2 cellular contexts compared by ENCODE assay signal in the genomic region with DNA sequence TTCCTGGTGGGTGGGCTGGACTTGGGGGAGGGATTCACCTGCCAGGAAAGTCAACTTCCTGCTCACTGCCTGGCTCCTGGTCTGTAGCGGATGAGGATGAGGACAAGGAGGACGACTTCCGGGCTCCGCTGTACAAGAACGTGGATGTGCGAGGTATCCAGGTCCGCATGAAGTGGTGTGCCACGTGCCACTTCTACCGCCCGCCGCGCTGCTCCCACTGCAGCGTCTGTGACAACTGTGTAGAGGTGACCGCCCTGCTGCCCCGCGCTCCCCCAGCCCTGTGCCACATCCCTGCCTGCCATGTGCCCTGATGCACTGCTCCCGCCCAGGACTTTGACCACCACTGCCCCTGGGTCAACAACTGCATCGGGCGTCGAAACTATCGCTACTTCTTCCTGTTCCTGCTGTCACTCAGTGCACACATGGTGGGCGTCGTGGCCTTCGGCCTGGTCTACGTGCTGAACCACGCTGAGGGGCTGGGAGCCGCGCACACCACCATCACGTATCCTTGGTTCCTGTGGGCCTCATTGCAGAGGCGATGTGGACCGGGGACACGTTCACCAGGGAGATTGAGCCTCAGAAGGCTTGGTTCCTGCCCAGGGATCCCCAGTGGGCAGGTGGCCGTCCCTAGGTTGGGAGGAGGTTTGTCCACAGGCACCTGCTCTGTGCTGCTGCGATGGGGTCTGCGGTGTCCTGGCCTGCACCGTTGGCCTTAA.
TF ChIP-seq lines count a peak whose summit lies in the region.

No MANE protein-coding gene starts in this region.

TF ChIP-seq in HCT116, 20 proteins besides CTCF, POLR2A, EP300 and RAD21:
- TF ChIP-seq SP1 (IDR thresholded peaks at IDR 0.05; ENCODE audit: low read depth) (no peak), ELF1 (IDR thresholded peaks at IDR 0.05; ENCODE audit: borderline replicate concordance, low read depth) (no peak)
TF ChIP-seq in HCT116: peak in this region for 0.

TF ChIP-seq in K562, 482 proteins besides CTCF, POLR2A, EP300 and RAD21:
- TF ChIP-seq MLLT1 (IDR thresholded peaks at IDR 0.05), result no peak
- no peak for TF ChIP-seq SMARCA4 (IDR thresholded peaks at IDR 0.05)
- TF ChIP-seq, protein P1, sequence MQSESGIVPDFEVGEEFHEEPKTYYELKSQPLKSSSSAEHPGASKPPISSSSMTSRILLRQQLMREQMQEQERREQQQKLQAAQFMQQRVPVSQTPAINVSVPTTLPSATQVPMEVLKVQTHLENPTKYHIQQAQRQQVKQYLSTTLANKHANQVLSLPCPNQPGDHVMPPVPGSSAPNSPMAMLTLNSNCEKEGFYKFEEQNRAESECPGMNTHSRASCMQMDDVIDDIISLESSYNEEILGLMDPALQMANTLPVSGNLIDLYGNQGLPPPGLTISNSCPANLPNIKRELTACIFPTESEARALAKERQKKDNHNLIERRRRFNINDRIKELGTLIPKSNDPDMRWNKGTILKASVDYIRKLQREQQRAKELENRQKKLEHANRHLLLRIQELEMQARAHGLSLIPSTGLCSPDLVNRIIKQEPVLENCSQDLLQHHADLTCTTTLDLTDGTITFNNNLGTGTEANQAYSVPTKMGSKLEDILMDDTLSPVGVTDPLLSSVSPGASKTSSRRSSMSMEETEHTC (IDR thresholded peaks at IDR 0.05), result no peak
- no peak for TF ChIP-seq MAX (CRISPR knock-in tag; IDR thresholded peaks at IDR 0.05)
- TF ChIP-seq SRSF3 (IDR thresholded peaks at IDR 0.05; ENCODE audit: insufficient read depth, low read length), result no peak; the same call in 1 of the 2 replicates
- no peak for TF ChIP-seq GABPA (tag; conservative IDR thresholded peaks at IDR 0.05; ENCODE audit: low read depth)
- TF ChIP-seq, protein P2, sequence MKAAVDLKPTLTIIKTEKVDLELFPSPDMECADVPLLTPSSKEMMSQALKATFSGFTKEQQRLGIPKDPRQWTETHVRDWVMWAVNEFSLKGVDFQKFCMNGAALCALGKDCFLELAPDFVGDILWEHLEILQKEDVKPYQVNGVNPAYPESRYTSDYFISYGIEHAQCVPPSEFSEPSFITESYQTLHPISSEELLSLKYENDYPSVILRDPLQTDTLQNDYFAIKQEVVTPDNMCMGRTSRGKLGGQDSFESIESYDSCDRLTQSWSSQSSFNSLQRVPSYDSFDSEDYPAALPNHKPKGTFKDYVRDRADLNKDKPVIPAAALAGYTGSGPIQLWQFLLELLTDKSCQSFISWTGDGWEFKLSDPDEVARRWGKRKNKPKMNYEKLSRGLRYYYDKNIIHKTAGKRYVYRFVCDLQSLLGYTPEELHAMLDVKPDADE (conservative IDR thresholded peaks at IDR 0.05; ENCODE audit: control insufficient read depth, low read depth, low read length), result 0 out of 2 replicates have a peak, but pooled peaks have one; percentile 13
- 0 out of 2 replicates have a peak, but pooled peaks have one; percentile 6 for TF ChIP-seq PHF8 (IDR thresholded peaks at IDR 0.05; ENCODE audit: borderline replicate concordance, low read length)
- TF ChIP-seq ZNF133 (CRISPR knock-in tag; IDR thresholded peaks at IDR 0.05), result no peak
- TF ChIP-seq GATAD2A (IDR thresholded peaks at IDR 0.05), result no peak
- TF ChIP-seq ATF1 (CRISPR knock-in tag; IDR thresholded peaks at IDR 0.05), result 0 out of 2 replicates have a peak, but pooled peaks have one; percentile 24
- TF ChIP-seq ATF1 (tag; IDR thresholded peaks at IDR 0.05), result no peak
- peak; percentile 42 for TF ChIP-seq WHSC1 (IDR thresholded peaks at IDR 0.05; ENCODE audit: low read length)
- TF ChIP-seq PRMT5 (CRISPR knock-in tag; IDR thresholded peaks at IDR 0.05), result peak; percentile 70; the same call in 1 of the 2 replicates
- TF ChIP-seq, protein P3, sequence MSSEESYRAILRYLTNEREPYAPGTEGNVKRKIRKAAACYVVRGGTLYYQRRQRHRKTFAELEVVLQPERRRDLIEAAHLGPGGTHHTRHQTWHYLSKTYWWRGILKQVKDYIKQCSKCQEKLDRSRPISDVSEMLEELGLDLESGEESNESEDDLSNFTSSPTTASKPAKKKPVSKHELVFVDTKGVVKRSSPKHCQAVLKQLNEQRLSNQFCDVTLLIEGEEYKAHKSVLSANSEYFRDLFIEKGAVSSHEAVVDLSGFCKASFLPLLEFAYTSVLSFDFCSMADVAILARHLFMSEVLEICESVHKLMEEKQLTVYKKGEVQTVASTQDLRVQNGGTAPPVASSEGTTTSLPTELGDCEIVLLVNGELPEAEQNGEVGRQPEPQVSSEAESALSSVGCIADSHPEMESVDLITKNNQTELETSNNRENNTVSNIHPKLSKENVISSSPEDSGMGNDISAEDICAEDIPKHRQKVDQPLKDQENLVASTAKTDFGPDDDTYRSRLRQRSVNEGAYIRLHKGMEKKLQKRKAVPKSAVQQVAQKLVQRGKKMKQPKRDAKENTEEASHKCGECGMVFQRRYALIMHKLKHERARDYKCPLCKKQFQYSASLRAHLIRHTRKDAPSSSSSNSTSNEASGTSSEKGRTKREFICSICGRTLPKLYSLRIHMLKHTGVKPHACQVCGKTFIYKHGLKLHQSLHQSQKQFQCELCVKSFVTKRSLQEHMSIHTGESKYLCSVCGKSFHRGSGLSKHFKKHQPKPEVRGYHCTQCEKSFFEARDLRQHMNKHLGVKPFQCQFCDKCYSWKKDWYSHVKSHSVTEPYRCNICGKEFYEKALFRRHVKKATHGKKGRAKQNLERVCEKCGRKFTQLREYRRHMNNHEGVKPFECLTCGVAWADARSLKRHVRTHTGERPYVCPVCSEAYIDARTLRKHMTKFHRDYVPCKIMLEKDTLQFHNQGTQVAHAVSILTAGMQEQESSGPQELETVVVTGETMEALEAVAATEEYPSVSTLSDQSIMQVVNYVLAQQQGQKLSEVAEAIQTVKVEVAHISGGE (CRISPR knock-in tag; IDR thresholded peaks at IDR 0.05), result 0 out of 6 replicates have a peak, but pooled peaks of 1 of the 3 experiments have one; percentile 14
- TF ChIP-seq, protein P4, sequence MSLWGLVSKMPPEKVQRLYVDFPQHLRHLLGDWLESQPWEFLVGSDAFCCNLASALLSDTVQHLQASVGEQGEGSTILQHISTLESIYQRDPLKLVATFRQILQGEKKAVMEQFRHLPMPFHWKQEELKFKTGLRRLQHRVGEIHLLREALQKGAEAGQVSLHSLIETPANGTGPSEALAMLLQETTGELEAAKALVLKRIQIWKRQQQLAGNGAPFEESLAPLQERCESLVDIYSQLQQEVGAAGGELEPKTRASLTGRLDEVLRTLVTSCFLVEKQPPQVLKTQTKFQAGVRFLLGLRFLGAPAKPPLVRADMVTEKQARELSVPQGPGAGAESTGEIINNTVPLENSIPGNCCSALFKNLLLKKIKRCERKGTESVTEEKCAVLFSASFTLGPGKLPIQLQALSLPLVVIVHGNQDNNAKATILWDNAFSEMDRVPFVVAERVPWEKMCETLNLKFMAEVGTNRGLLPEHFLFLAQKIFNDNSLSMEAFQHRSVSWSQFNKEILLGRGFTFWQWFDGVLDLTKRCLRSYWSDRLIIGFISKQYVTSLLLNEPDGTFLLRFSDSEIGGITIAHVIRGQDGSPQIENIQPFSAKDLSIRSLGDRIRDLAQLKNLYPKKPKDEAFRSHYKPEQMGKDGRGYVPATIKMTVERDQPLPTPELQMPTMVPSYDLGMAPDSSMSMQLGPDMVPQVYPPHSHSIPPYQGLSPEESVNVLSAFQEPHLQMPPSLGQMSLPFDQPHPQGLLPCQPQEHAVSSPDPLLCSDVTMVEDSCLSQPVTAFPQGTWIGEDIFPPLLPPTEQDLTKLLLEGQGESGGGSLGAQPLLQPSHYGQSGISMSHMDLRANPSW (CRISPR knock-in tag; IDR thresholded peaks at IDR 0.05), result peak; percentile 48; the same call in 1 of the 2 replicates
- 0 out of 2 replicates have a peak, but pooled peaks have one; percentile 19 for TF ChIP-seq PHB (CRISPR knock-in tag; IDR thresholded peaks at IDR 0.05)
- no peak for TF ChIP-seq MCM2 (IDR thresholded peaks at IDR 0.05; ENCODE audit: low read depth)
- 0 out of 4 replicates have a peak, but pooled peaks of 1 of the 2 experiments have one; percentile 41 for TF ChIP-seq MAZ (CRISPR knock-in tag; conservative IDR thresholded peaks at IDR 0.05 in 1 of 2, IDR thresholded peaks at IDR 0.05 in 1 of 2)
- TF ChIP-seq CBFA2T3 (IDR thresholded peaks at IDR 0.05), result no peak
- peak; percentile 22; the same call in 1 of the 2 replicates for TF ChIP-seq SAFB (IDR thresholded peaks at IDR 0.05; ENCODE audit: borderline replicate concordance, low read depth, low read length)
- 0 out of 2 replicates have a peak, but pooled peaks have one; percentile 20 for TF ChIP-seq ERF (CRISPR knock-in tag; IDR thresholded peaks at IDR 0.05)
